Comparison of ENCODE assay signal across 16 cellular contexts in the genomic region with DNA sequence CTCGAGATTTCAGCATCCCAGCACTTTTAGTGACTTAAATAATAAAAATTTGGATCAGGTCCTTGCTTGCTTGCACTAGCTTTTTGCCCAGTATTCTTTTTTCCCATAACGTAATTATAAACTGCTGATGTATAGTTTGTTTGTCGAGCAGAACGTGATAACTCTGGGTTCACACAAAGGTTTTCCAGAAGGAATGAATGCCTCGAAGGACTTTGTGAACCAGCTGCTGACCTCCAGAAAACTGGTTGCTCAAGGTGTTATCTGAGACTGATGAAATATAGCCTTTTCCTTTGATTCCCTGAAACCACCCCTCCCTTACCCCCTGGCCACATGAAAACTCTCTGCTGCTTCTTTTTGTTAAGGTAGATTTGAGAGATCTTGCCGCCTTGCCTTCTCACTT.
"Had no signal": no experiment of that assay in that cellular context is flagged by ENCODE, and none has a peak within 500 bp of the region (broad histone marks: within the 10 kb centered on the region; RNA-seq: fewer than 3 reads in every experiment).

No MANE protein-coding gene starts in this region.

- H3K27me3 ChIP-seq: ascending aorta, esophagus muscularis mucosa, foreskin keratinocyte, right lobe of liver, testis had no signal

- H3K36me3 ChIP-seq: ascending aorta, esophagus muscularis mucosa, lower lobe of right lung, prostate gland, right lobe of liver had no signal

- H3K4me3 ChIP-seq: ascending aorta, esophagus muscularis mucosa, lower lobe of right lung, prostate gland, right lobe of liver, testis had no signal

- H3K9me3 ChIP-seq: ascending aorta, esophagus muscularis mucosa, lower lobe of right lung, prostate gland, right lobe of liver, testis had no signal

- DNase-seq: activated CD4-positive, alpha-beta T cell treated with anti-CD3 and anti-CD28 coated beads, Interleukin-2, amount 50 U/mL, for 1 hour; activated naive CD4-positive, alpha-beta T cell; activated naive CD8-positive, alpha-beta T cell treated with anti-CD3 and anti-CD28 coated beads, Interleukin-2, amount 50 U/mL, for 24 hours; foreskin keratinocyte; glutamatergic neuron; lower lobe of right lung; nephron progenitor cell; right lobe of liver; stimulated activated naive CD8-positive, alpha-beta T cell treated with anti-CD3 and anti-CD28 coated beads, Interleukin-15, amount 100 ng/mL, for 72 hours; T-cell; T1000; testis had no signal

- H3K4me1 ChIP-seq: ascending aorta, esophagus muscularis mucosa, lower lobe of right lung, prostate gland, right lobe of liver, testis had no signal

- ATAC-seq: activated CD4-positive, CD25-positive, alpha-beta regulatory T cell treated with anti-CD3 and anti-CD28 coated beads, Interleukin-2, amount 50 U/mL, for 24 hours; activated naive CD8-positive, alpha-beta T cell treated with anti-CD3 and anti-CD28 coated beads, Interleukin-2, amount 50 U/mL, for 24 hours; foreskin keratinocyte; lower lobe of right lung; right lobe of liver; stimulated activated naive CD8-positive, alpha-beta T cell treated with anti-CD3 and anti-CD28 coated beads, Interleukin-15, amount 100 ng/mL, for 72 hours; T-cell had no signal

- H3K27ac ChIP-seq: ascending aorta, esophagus muscularis mucosa, foreskin keratinocyte, lower lobe of right lung, prostate gland, right lobe of liver, testis had no signal
